1 cellular context compared by ENCODE assay signal in genomic region chr12:3959799-3960560, GRCh38.
A peak's percentile ranks its signal among the peaks of the same experiment; 100 is the strongest.
TF ChIP-seq lines count a peak whose summit lies in the region.

No MANE protein-coding gene starts in this region.

TF ChIP-seq in HepG2, 621 proteins besides CTCF, POLR2A, EP300 and RAD21 (continued from another document and continues in another):
- TF ChIP-seq, protein P1, sequence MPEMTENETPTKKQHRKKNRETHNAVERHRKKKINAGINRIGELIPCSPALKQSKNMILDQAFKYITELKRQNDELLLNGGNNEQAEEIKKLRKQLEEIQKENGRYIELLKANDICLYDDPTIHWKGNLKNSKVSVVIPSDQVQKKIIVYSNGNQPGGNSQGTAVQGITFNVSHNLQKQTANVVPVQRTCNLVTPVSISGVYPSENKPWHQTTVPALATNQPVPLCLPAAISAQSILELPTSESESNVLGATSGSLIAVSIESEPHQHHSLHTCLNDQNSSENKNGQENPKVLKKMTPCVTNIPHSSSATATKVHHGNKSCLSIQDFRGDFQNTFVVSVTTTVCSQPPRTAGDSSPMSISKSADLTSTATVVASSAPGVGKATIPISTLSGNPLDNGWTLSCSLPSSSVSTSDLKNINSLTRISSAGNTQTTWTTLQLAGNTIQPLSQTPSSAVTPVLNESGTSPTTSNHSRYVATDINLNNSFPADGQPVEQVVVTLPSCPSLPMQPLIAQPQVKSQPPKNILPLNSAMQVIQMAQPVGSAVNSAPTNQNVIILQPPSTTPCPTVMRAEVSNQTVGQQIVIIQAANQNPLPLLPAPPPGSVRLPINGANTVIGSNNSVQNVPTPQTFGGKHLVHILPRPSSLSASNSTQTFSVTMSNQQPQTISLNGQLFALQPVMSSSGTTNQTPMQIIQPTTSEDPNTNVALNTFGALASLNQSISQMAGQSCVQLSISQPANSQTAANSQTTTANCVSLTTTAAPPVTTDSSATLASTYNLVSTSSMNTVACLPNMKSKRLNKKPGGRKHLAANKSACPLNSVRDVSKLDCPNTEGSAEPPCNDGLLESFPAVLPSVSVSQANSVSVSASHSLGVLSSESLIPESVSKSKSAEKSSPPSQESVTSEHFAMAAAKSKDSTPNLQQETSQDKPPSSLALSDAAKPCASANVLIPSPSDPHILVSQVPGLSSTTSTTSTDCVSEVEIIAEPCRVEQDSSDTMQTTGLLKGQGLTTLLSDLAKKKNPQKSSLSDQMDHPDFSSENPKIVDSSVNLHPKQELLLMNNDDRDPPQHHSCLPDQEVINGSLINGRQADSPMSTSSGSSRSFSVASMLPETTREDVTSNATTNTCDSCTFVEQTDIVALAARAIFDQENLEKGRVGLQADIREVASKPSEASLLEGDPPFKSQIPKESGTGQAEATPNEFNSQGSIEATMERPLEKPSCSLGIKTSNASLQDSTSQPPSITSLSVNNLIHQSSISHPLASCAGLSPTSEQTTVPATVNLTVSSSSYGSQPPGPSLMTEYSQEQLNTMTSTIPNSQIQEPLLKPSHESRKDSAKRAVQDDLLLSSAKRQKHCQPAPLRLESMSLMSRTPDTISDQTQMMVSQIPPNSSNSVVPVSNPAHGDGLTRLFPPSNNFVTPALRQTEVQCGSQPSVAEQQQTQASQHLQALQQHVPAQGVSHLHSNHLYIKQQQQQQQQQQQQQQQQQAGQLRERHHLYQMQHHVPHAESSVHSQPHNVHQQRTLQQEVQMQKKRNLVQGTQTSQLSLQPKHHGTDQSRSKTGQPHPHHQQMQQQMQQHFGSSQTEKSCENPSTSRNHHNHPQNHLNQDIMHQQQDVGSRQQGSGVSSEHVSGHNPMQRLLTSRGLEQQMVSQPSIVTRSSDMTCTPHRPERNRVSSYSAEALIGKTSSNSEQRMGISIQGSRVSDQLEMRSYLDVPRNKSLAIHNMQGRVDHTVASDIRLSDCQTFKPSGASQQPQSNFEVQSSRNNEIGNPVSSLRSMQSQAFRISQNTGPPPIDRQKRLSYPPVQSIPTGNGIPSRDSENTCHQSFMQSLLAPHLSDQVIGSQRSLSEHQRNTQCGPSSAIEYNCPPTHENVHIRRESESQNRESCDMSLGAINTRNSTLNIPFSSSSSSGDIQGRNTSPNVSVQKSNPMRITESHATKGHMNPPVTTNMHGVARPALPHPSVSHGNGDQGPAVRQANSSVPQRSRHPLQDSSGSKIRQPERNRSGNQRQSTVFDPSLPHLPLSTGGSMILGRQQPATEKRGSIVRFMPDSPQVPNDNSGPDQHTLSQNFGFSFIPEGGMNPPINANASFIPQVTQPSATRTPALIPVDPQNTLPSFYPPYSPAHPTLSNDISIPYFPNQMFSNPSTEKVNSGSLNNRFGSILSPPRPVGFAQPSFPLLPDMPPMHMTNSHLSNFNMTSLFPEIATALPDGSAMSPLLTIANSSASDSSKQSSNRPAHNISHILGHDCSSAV (CRISPR knock-in tag; IDR thresholded peaks at IDR 0.05; ENCODE audit: borderline replicate concordance): no peak
- TF ChIP-seq, protein P2, sequence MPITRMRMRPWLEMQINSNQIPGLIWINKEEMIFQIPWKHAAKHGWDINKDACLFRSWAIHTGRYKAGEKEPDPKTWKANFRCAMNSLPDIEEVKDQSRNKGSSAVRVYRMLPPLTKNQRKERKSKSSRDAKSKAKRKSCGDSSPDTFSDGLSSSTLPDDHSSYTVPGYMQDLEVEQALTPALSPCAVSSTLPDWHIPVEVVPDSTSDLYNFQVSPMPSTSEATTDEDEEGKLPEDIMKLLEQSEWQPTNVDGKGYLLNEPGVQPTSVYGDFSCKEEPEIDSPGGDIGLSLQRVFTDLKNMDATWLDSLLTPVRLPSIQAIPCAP (CRISPR knock-in tag; IDR thresholded peaks at IDR 0.05; ENCODE audit: low read depth): no peak
- TF ChIP-seq, protein P3, sequence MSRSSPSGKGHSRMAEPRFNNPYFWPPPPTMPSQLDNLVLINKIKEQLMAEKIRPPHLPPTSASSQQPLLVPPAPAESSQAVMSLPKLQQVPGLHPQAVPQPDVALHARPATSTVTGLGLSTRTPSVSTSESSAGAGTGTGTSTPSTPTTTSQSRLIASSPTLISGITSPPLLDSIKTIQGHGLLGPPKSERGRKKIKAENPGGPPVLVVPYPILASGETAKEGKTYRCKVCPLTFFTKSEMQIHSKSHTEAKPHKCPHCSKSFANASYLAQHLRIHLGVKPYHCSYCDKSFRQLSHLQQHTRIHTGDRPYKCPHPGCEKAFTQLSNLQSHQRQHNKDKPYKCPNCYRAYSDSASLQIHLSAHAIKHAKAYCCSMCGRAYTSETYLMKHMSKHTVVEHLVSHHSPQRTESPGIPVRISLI (CRISPR knock-in tag; IDR thresholded peaks at IDR 0.05; ENCODE audit: borderline replicate concordance): no peak
- TF ChIP-seq KMT2B (CRISPR knock-in tag; IDR thresholded peaks at IDR 0.05) (no peak), NCOA2 (CRISPR knock-in tag; IDR thresholded peaks at IDR 0.05) (peak; percentile 75), GABPB1 (CRISPR knock-in tag; IDR thresholded peaks at IDR 0.05) (peak; percentile 43), SSRP1 (CRISPR knock-in tag; IDR thresholded peaks at IDR 0.05) (no peak), TCF7 (IDR thresholded peaks at IDR 0.05; ENCODE audit: low read depth) (no peak), HMGXB3 (CRISPR knock-in tag; IDR thresholded peaks at IDR 0.05; ENCODE audit: borderline replicate concordance) (no peak), ZNF460 (CRISPR knock-in tag; IDR thresholded peaks at IDR 0.05; ENCODE audit: borderline replicate concordance) (no peak), SMAD1 (CRISPR knock-in tag; IDR thresholded peaks at IDR 0.05; ENCODE audit: borderline replicate concordance, low read depth) (no peak), HCFC1 (IDR thresholded peaks at IDR 0.05; ENCODE audit: low read depth, low read length) (no peak), HMGXB4 (CRISPR knock-in tag; IDR thresholded peaks at IDR 0.05; ENCODE audit: borderline replicate concordance in 1 of 2, low read depth in 1 of 2) (no peak), FOXP1 (IDR thresholded peaks at IDR 0.05) (no peak), FOXP1 (CRISPR knock-in tag; IDR thresholded peaks at IDR 0.05) (no peak; the same call in 1 of the 2 replicates), ZBTB20 (CRISPR knock-in tag; IDR thresholded peaks at IDR 0.05; ENCODE audit: borderline replicate concordance, low read depth) (no peak), ZBTB33 (CRISPR knock-in tag; IDR thresholded peaks at IDR 0.05) (no peak), MTF1 (CRISPR knock-in tag; IDR thresholded peaks at IDR 0.05) (no peak), ZNF780A (CRISPR knock-in tag; IDR thresholded peaks at IDR 0.05) (no peak), MXD4 (CRISPR knock-in tag; IDR thresholded peaks at IDR 0.05) (no peak), ZNF589 (CRISPR knock-in tag; conservative IDR thresholded peaks at IDR 0.05) (0 out of 2 replicates have a peak, but pooled peaks have one; percentile 17), SMYD3 (CRISPR knock-in tag; IDR thresholded peaks at IDR 0.05) (no peak), CHD4 (IDR thresholded peaks at IDR 0.05; ENCODE audit: borderline replicate concordance, low read length) (no peak), SP2 (CRISPR knock-in tag; IDR thresholded peaks at IDR 0.05) (no peak), ZNF746 (CRISPR knock-in tag; IDR thresholded peaks at IDR 0.05) (peak; percentile 81; the same call in 1 of the 2 replicates), ZNF446 (CRISPR knock-in tag; IDR thresholded peaks at IDR 0.05) (no peak), U2AF2 (IDR thresholded peaks at IDR 0.05; ENCODE audit: low read depth, low read length) (no peak), ARID2 (CRISPR knock-in tag; IDR thresholded peaks at IDR 0.05; ENCODE audit: borderline replicate concordance) (no peak), SKI (IDR thresholded peaks at IDR 0.05; ENCODE audit: partially characterized antibody) (peak; percentile 95), TAF15 (IDR thresholded peaks at IDR 0.05; ENCODE audit: low read depth, low read length, poor library complexity, severe bottlenecking) (no peak), MYC (CRISPR knock-in tag; IDR thresholded peaks at IDR 0.05; ENCODE audit: borderline replicate concordance) (no peak), ZNF256 (CRISPR knock-in tag; conservative IDR thresholded peaks at IDR 0.05) (no peak), ZSCAN12 (CRISPR knock-in tag; IDR thresholded peaks at IDR 0.05) (no peak), ZNF101 (CRISPR knock-in tag; IDR thresholded peaks at IDR 0.05; ENCODE audit: borderline replicate concordance, low read depth) (no peak), WIZ (CRISPR knock-in tag; IDR thresholded peaks at IDR 0.05) (0 out of 2 replicates have a peak, but pooled peaks have one; percentile 43), GTF3A (CRISPR knock-in tag; conservative IDR thresholded peaks at IDR 0.05) (no peak), HNF4A (CRISPR knock-in tag; IDR thresholded peaks at IDR 0.05) (peak; percentile 91), RFXANK (CRISPR knock-in tag; IDR thresholded peaks at IDR 0.05) (no peak), ZNF253 (CRISPR knock-in tag; IDR thresholded peaks at IDR 0.05; ENCODE audit: borderline replicate concordance) (no peak), XRCC5 (optimal IDR thresholded peaks at IDR 0.05; ENCODE audit: low read length) (no peak)
- TF ChIP-seq, protein P4, sequence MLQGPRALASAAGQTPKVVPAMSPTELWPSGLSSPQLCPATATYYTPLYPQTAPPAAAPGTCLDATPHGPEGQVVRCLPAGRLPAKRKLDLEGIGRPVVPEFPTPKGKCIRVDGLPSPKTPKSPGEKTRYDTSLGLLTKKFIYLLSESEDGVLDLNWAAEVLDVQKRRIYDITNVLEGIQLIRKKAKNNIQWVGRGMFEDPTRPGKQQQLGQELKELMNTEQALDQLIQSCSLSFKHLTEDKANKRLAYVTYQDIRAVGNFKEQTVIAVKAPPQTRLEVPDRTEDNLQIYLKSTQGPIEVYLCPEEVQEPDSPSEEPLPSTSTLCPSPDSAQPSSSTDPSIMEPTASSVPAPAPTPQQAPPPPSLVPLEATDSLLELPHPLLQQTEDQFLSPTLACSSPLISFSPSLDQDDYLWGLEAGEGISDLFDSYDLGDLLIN (CRISPR knock-in tag; IDR thresholded peaks at IDR 0.05; ENCODE audit: borderline replicate concordance): no peak
- TF ChIP-seq, protein P5, sequence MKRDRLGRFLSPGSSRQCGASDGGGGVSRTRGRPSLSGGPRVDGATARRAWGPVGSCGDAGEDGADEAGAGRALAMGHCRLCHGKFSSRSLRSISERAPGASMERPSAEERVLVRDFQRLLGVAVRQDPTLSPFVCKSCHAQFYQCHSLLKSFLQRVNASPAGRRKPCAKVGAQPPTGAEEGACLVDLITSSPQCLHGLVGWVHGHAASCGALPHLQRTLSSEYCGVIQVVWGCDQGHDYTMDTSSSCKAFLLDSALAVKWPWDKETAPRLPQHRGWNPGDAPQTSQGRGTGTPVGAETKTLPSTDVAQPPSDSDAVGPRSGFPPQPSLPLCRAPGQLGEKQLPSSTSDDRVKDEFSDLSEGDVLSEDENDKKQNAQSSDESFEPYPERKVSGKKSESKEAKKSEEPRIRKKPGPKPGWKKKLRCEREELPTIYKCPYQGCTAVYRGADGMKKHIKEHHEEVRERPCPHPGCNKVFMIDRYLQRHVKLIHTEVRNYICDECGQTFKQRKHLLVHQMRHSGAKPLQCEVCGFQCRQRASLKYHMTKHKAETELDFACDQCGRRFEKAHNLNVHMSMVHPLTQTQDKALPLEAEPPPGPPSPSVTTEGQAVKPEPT (CRISPR knock-in tag; IDR thresholded peaks at IDR 0.05; ENCODE audit: low read depth): no peak
